1 cellular context compared by ENCODE assay signal in the genomic region with DNA sequence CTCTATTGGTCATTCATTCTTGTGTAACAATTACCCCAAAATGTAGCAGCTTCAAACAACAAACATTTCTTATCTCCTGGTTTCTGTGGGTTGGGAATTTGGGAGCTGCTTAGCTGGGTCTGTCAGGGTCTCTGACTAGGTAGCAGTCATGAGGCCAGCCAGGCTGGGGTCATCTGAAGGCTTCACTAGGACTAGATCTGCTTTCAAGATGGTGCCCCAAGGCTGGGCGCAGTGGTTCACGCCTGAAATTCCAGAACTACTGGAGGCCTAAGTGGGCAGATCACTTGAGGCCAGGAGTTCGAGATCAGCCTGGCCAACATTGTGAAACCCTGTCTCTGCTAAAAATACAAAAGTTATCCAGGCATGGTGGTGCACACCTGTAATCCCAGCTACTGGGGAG.
TF ChIP-seq lines count a peak whose summit lies in the region.

No MANE protein-coding gene starts in this region.

TF ChIP-seq in K562, 482 proteins besides CTCF, POLR2A, EP300 and RAD21:
- 0 out of 2 replicates have a peak, but pooled peaks have one; percentile 7 for TF ChIP-seq CEBPB (tag; IDR thresholded peaks at IDR 0.05)
- no peak for TF ChIP-seq KLF6 (CRISPR knock-in tag; IDR thresholded peaks at IDR 0.05; ENCODE audit: borderline replicate concordance)
